In genomic region chr20:50790651-50791277, GRCh38 we compare ENCODE assay signal across 1 cellular context.
A peak's percentile ranks its signal among the peaks of the same experiment; 100 is the strongest.
TF ChIP-seq lines count a peak whose summit lies in the region.

No MANE protein-coding gene starts in this region.

TF ChIP-seq in HEK293, 187 proteins besides CTCF, POLR2A, EP300 and RAD21 (continued from another document):
- peak; percentile 97 for TF ChIP-seq ZNF600 (tag by site-specific recombination; IDR thresholded peaks at IDR 0.05)
- TF ChIP-seq ZBTB48 (tag by site-specific recombination; IDR thresholded peaks at IDR 0.05) = peak; percentile 86
- TF ChIP-seq ZNF157 (tag by site-specific recombination; IDR thresholded peaks at IDR 0.05) = no peak
- no peak for TF ChIP-seq ATF2 (tag by site-specific recombination; IDR thresholded peaks at IDR 0.05; ENCODE audit: low read depth)
- TF ChIP-seq ZBTB7A (tag by site-specific recombination; IDR thresholded peaks at IDR 0.05; ENCODE audit: low read depth) = no peak
- TF ChIP-seq ZNF660 (tag by site-specific recombination; IDR thresholded peaks at IDR 0.05) = no peak
- no peak for TF ChIP-seq ZNF133 (tag by site-specific recombination; IDR thresholded peaks at IDR 0.05)
- TF ChIP-seq ZNF768 (tag by site-specific recombination; IDR thresholded peaks at IDR 0.05) = no peak
- no peak for TF ChIP-seq ZNF555 (tag by site-specific recombination; conservative IDR thresholded peaks at IDR 0.05)
- TF ChIP-seq, protein P1, sequence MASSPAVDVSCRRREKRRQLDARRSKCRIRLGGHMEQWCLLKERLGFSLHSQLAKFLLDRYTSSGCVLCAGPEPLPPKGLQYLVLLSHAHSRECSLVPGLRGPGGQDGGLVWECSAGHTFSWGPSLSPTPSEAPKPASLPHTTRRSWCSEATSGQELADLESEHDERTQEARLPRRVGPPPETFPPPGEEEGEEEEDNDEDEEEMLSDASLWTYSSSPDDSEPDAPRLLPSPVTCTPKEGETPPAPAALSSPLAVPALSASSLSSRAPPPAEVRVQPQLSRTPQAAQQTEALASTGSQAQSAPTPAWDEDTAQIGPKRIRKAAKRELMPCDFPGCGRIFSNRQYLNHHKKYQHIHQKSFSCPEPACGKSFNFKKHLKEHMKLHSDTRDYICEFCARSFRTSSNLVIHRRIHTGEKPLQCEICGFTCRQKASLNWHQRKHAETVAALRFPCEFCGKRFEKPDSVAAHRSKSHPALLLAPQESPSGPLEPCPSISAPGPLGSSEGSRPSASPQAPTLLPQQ (tag by site-specific recombination; IDR thresholded peaks at IDR 0.05) = peak; percentile 78
- TF ChIP-seq ZNF529 (tag by site-specific recombination; IDR thresholded peaks at IDR 0.05; ENCODE audit: insufficient replicate concordance) = no peak
- TF ChIP-seq YY1 (tag by site-specific recombination; IDR thresholded peaks at IDR 0.05) = peak; percentile 43; the same call in 1 of the 2 replicates
- TF ChIP-seq PATZ1 (tag by site-specific recombination; IDR thresholded peaks at IDR 0.05) = peak; percentile 81
- no peak for TF ChIP-seq ZNF121 (tag by site-specific recombination; IDR thresholded peaks at IDR 0.05)
- TF ChIP-seq KLF9 (tag by site-specific recombination; IDR thresholded peaks at IDR 0.05; ENCODE audit: low read depth) = peak; percentile 55
- TF ChIP-seq ZNF777 (tag by site-specific recombination; IDR thresholded peaks at IDR 0.05; ENCODE audit: borderline replicate concordance) = no peak
- no peak for TF ChIP-seq MEIS1 (CRISPR knock-in tag; IDR thresholded peaks at IDR 0.05; ENCODE audit: borderline replicate concordance)
- TF ChIP-seq, protein P2, sequence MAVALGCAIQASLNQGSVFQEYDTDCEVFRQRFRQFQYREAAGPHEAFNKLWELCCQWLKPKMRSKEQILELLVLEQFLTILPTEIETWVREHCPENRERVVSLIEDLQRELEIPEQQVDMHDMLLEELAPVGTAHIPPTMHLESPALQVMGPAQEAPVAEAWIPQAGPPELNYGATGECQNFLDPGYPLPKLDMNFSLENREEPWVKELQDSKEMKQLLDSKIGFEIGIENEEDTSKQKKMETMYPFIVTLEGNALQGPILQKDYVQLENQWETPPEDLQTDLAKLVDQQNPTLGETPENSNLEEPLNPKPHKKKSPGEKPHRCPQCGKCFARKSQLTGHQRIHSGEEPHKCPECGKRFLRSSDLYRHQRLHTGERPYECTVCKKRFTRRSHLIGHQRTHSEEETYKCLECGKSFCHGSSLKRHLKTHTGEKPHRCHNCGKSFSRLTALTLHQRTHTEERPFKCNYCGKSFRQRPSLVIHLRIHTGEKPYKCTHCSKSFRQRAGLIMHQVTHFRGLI (tag by site-specific recombination; IDR thresholded peaks at IDR 0.05) = peak; percentile 77
- peak; percentile 57; the same call in 1 of the 2 replicates for TF ChIP-seq ZNF629 (tag by site-specific recombination; IDR thresholded peaks at IDR 0.05)
- TF ChIP-seq ZFP69B (tag by site-specific recombination; IDR thresholded peaks at IDR 0.05) = peak; percentile 56
- no peak for TF ChIP-seq ZNF366 (tag by site-specific recombination; conservative IDR thresholded peaks at IDR 0.05)
- no peak for TF ChIP-seq ZNF843 (tag by site-specific recombination; IDR thresholded peaks at IDR 0.05)
- TF ChIP-seq ZNF10 (tag by site-specific recombination; IDR thresholded peaks at IDR 0.05) = peak; percentile 60
- TF ChIP-seq ZNF155 (tag by site-specific recombination; IDR thresholded peaks at IDR 0.05) = no peak
- TF ChIP-seq ZSCAN30 (tag by site-specific recombination; IDR thresholded peaks at IDR 0.05) = peak; percentile 100
- no peak for TF ChIP-seq TCF7L2 (IDR thresholded peaks at IDR 0.05; ENCODE audit: borderline replicate concordance, low read depth, low read length)
- peak; percentile 95 for TF ChIP-seq KLF7 (tag by site-specific recombination; IDR thresholded peaks at IDR 0.05; ENCODE audit: borderline replicate concordance)
- TF ChIP-seq ZNF423 (tag by site-specific recombination; IDR thresholded peaks at IDR 0.05) = no peak; the same call in none of the 2 replicates
- TF ChIP-seq ZNF26 (tag by site-specific recombination; IDR thresholded peaks at IDR 0.05) = no peak
- TF ChIP-seq ZNF701 (tag by site-specific recombination; IDR thresholded peaks at IDR 0.05) = no peak
- peak; percentile 77 for TF ChIP-seq IKZF3 (tag by site-specific recombination; IDR thresholded peaks at IDR 0.05)
- TF ChIP-seq ZNF211 (tag by site-specific recombination; IDR thresholded peaks at IDR 0.05; ENCODE audit: low read depth) = no peak
- TF ChIP-seq ZNF324 (tag by site-specific recombination; IDR thresholded peaks at IDR 0.05) = 0 out of 2 replicates have a peak, but pooled peaks have one; percentile 53
- 0 out of 2 replicates have a peak, but pooled peaks have one; percentile 31 for TF ChIP-seq OVOL3 (tag by site-specific recombination; IDR thresholded peaks at IDR 0.05)
- TF ChIP-seq HOXA7 (CRISPR knock-in tag; IDR thresholded peaks at IDR 0.05; ENCODE audit: borderline replicate concordance) = no peak
- TF ChIP-seq ZNF394 (tag by site-specific recombination; IDR thresholded peaks at IDR 0.05; ENCODE audit: borderline replicate concordance) = peak; percentile 54; the same call in 1 of the 2 replicates
- no peak for TF ChIP-seq ZSCAN23 (tag by site-specific recombination; IDR thresholded peaks at IDR 0.05)
- no peak for TF ChIP-seq ZNF530 (tag by site-specific recombination; IDR thresholded peaks at IDR 0.05; ENCODE audit: low read depth)
- TF ChIP-seq, protein P3, sequence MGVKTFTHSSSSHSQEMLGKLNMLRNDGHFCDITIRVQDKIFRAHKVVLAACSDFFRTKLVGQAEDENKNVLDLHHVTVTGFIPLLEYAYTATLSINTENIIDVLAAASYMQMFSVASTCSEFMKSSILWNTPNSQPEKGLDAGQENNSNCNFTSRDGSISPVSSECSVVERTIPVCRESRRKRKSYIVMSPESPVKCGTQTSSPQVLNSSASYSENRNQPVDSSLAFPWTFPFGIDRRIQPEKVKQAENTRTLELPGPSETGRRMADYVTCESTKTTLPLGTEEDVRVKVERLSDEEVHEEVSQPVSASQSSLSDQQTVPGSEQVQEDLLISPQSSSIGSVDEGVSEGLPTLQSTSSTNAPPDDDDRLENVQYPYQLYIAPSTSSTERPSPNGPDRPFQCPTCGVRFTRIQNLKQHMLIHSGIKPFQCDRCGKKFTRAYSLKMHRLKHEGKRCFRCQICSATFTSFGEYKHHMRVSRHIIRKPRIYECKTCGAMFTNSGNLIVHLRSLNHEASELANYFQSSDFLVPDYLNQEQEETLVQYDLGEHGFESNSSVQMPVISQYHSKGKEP (tag by site-specific recombination; IDR thresholded peaks at IDR 0.05) = peak; percentile 40; the same call in 1 of the 2 replicates
- TF ChIP-seq ZNF433 (tag by site-specific recombination; IDR thresholded peaks at IDR 0.05; ENCODE audit: low read depth) = no peak
TF ChIP-seq in HEK293: peak in this region for 55.
